In the genomic region with DNA sequence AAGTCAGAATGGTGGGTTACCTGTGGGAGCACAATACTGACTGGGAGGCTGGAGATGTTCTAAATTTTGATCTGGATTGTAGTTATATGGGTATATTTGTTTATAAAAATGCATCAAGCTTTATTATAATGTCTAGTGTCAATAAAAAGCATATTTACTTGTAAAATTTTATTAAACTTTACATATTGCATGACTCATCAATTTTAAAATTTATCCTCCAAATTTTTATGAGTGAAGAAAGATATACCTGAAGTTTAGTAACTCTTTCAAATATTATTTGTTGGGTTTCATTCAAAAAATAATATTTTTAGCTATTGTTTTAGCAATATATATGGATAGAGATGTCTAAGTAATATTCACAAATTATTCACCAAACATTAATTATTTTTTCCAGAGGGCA, we compare ENCODE assay signal across 20 cellular contexts.
DNase-seq lines count a peak whose midpoint lies in the region; ATAC-seq, FAIRE-seq and TF ChIP-seq lines count a peak whose summit lies in the region.
"Had no signal": no experiment of that assay in that cellular context is flagged by ENCODE, and none has a peak within 500 bp of the region (broad histone marks: within the 10 kb centered on the region; RNA-seq: fewer than 3 reads in every experiment).

No MANE protein-coding gene starts in this region.

- ATAC-seq in A549, result no peak
- ATAC-seq in K562, result no peak
- ATAC-seq: CD8-positive, alpha-beta T cell; GM12878 had no signal

- H3K4me3 ChIP-seq in left ventricle myocardium inferior (no peak overlapping the region), A549 (no peak overlapping the region), K562 (no peak overlapping the region)
- H3K4me3 ChIP-seq: BLaER1 treated with 17β-estradiol and CSF1 and Interleukin-3, amounts not matched to agents 10 nM and 100 nM; GM12878 had no signal

- TF ChIP-seq RAD21 in A549 (conservative IDR thresholded peaks at IDR 0.05 in 1 of 2, IDR thresholded peaks at IDR 0.05 in 1 of 2) (no peak), K562 (CRISPR knock-in tag; conservative IDR thresholded peaks at IDR 0.05 in 1 of 2, IDR thresholded peaks at IDR 0.05 in 1 of 2) (no peak)

- H3K9me3 ChIP-seq in left ventricle myocardium inferior (replicated peaks), result peaks cover 10% of the 10 kb centered on the region
- no peaks in the 10 kb centered on the region for H3K9me3 ChIP-seq in A549
- H3K9me3 ChIP-seq in K562 (replicated peaks; ENCODE audit: control insufficient read depth, insufficient read depth, low read depth, low read length), result no peaks in the 10 kb centered on the region
- H3K9me3 ChIP-seq: BLaER1 treated with 17β-estradiol and CSF1 and Interleukin-3, amounts not matched to agents 10 nM and 100 nM; Caco-2 had no signal

- FAIRE-seq in A549 (lab: Jason Lieb, UNC) (no peak), K562 (lab: Jason Lieb, UNC) (no peak)
- FAIRE-seq: D721Med, G401.6, GM12878, GM12892, GM18507 had no signal

- H3K27me3 ChIP-seq in left ventricle myocardium inferior (ENCODE audit: low read depth) (no peaks in the 10 kb centered on the region), K562 (ENCODE audit: control insufficient read depth in 2 of 2, insufficient read depth in 2 of 2, low read length in 2 of 2) (no peaks in the 10 kb centered on the region)
- H3K27me3 ChIP-seq: BLaER1 treated with 17β-estradiol and CSF1 and Interleukin-3, amounts not matched to agents 10 nM and 100 nM had no signal

- H3K27ac ChIP-seq in left ventricle myocardium inferior (replicated peaks) (peak overlapping the region; percentile 82), A549 (no peak overlapping the region), K562 (ENCODE audit: extremely low read depth, low read depth, low read length) (no peak overlapping the region)
- H3K27ac ChIP-seq: 22Rv1; BLaER1 treated with 17β-estradiol and CSF1 and Interleukin-3, amounts not matched to agents 10 nM and 100 nM; C4-2B had no signal

- no TSS peak for BruUV-seq in K562 (replicated peaks; lab: Mats Ljungman, UMichigan)

- H4K20me1 ChIP-seq in K562 (replicated peaks; ENCODE audit: control insufficient read depth, insufficient read depth, low read length), result no peaks in the 10 kb centered on the region
- H4K20me1 ChIP-seq: BLaER1 treated with 17β-estradiol and CSF1 and Interleukin-3, amounts not matched to agents 10 nM and 100 nM had no signal

- H3K4me1 ChIP-seq in left ventricle myocardium inferior (peaks cover 23% of the 10 kb centered on the region), A549 (no peaks in the 10 kb centered on the region), K562 (replicated peaks in 1 of 2; ENCODE audit: control insufficient read depth in 2 of 2, insufficient read depth in 2 of 2, low read length in 2 of 2) (no peaks in the 10 kb centered on the region)
- H3K4me1 ChIP-seq: BLaER1 treated with 17β-estradiol and CSF1 and Interleukin-3, amounts not matched to agents 10 nM and 100 nM; Caco-2 had no signal

- H3K9ac ChIP-seq in K562 (ENCODE audit: insufficient read depth in 1 of 2, low read depth in 2 of 2, low read length in 2 of 2), result no peak overlapping the region
- H3K9ac ChIP-seq: BLaER1 treated with 17β-estradiol and CSF1 and Interleukin-3, amounts not matched to agents 10 nM and 100 nM had no signal

- in situ Hi-C loops in K562 (cut with MboI), result no loop called here

- DNase-seq in left ventricle myocardium inferior (no peak), cardiac septum (ENCODE audit: low spot score) (no peak), A549 (ENCODE audit: low read depth in 1 of 2, low spot score in 1 of 2) (no peak), K562 (ENCODE audit: extremely low read depth in 1 of 4, low spot score in 3 of 4) (no peak), GDM1 (lab: John Stamatoyannopoulos, UW) (no peak), Ammon's horn (ENCODE audit: low spot score) (no peak)
- DNase-seq: ACHN; Caco-2; Calu3; CD4-positive, alpha-beta T cell; CD8-positive, alpha-beta T cell; DMS79 treated with DMSO at 0.1 percent for 48 hours had no signal

- POLR2A ChIA-PET in A549 (lab: Yijun Ruan, JAX) (no interaction called here), K562 (lab: Yijun Ruan, JAX) (no interaction called here)

- H3K4me2 ChIP-seq in A549 (no peak overlapping the region), K562 (ENCODE audit: insufficient read depth, low read length) (no peak overlapping the region)
- H3K4me2 ChIP-seq: BLaER1 treated with 17β-estradiol and CSF1 and Interleukin-3, amounts not matched to agents 10 nM and 100 nM had no signal

- TF ChIP-seq EP300 in A549 (IDR thresholded peaks at IDR 0.05) (no peak), K562 (IDR thresholded peaks at IDR 0.05; ENCODE audit: low read length) (no peak)

- TF ChIP-seq POLR2A in A549 (IDR thresholded peaks at IDR 0.05; ENCODE audit: low read length) (no peak), K562 (conservative IDR thresholded peaks at IDR 0.05) (no peak)

- CTCF ChIA-PET in A549 (lab: Yijun Ruan, JAX), result no interaction called here
- CTCF ChIA-PET in K562 (lab: Yijun Ruan, JAX; ENCODE audit: low intra/inter-chr PET ratio), result no interaction called here

- H3K9me1 ChIP-seq in K562 (ENCODE audit: control insufficient read depth, insufficient read depth, low read length), result no peaks in the 10 kb centered on the region

- H3K36me3 ChIP-seq in left ventricle myocardium inferior (no peaks in the 10 kb centered on the region), K562 (ENCODE audit: control insufficient read depth, insufficient read depth, low read length) (no peaks in the 10 kb centered on the region)
- H3K36me3 ChIP-seq: BLaER1 treated with 17β-estradiol and CSF1 and Interleukin-3, amounts not matched to agents 10 nM and 100 nM had no signal

- no peaks in the 10 kb centered on the region for H3K79me2 ChIP-seq in K562 (ENCODE audit: control insufficient read depth, insufficient read depth, low read length)

- intact Hi-C loops in left ventricle myocardium inferior (cut with micrococcal nuclease), result no loop called here
- intact Hi-C loops in cardiac septum (cut with DNase I), result no loop called here
- intact Hi-C loops in K562 (cut with micrococcal nuclease), result no loop called here

- TF ChIP-seq CTCF in left ventricle myocardium inferior (IDR thresholded peaks at IDR 0.05; ENCODE audit: borderline replicate concordance) (no peak), A549 (IDR thresholded peaks at IDR 0.05) (no peak), K562 (IDR thresholded peaks at IDR 0.05 in 2 of 3, conservative IDR thresholded peaks at IDR 0.05 in 1 of 3; ENCODE audit: insufficient read depth in 2 of 3, low read depth in 1 of 3, low read length in 3 of 3) (no peak)

- H2AFZ ChIP-seq in K562 (ENCODE audit: low read depth, low read length), result no peak overlapping the region

TF ChIP-seq in A549, 52 proteins besides CTCF, POLR2A, EP300 and RAD21:
- TF ChIP-seq MAFK (IDR thresholded peaks at IDR 0.05; ENCODE audit: partially characterized antibody) (peak; percentile 58), FOSL2 (IDR thresholded peaks at IDR 0.05) (no peak), FOSL2 (CRISPR knock-in tag; IDR thresholded peaks at IDR 0.05) (no peak)

TF ChIP-seq in K562, 482 proteins besides CTCF, POLR2A, EP300 and RAD21 (continues in another document):
- no peak for TF ChIP-seq NCOA2 (IDR thresholded peaks at IDR 0.05; ENCODE audit: partially characterized antibody in 2 of 2)
- TF ChIP-seq MIER1 (IDR thresholded peaks at IDR 0.05; ENCODE audit: low read depth), result no peak
- peak; percentile 56; the same call in 1 of the 2 replicates for TF ChIP-seq MAFF (IDR thresholded peaks at IDR 0.05; ENCODE audit: low read length)
- no peak for TF ChIP-seq ZNF174 (CRISPR knock-in tag; IDR thresholded peaks at IDR 0.05)
- TF ChIP-seq BRF2 (IDR thresholded peaks at IDR 0.05; ENCODE audit: borderline replicate concordance, insufficient read depth, insufficient read length), result no peak
- no peak for TF ChIP-seq MED1 (CRISPR knock-in tag; IDR thresholded peaks at IDR 0.05; ENCODE audit: borderline replicate concordance)
- peak; percentile 38; the same call in 1 of the 2 replicates for TF ChIP-seq MAFK (IDR thresholded peaks at IDR 0.05; ENCODE audit: low read length)
- no peak for TF ChIP-seq ZNF785 (CRISPR knock-in tag; IDR thresholded peaks at IDR 0.05)
- no peak for TF ChIP-seq HDAC6 (IDR thresholded peaks at IDR 0.05; ENCODE audit: low read depth, low read length)
- peak; percentile 74; the same call in 1 of the 2 replicates for TF ChIP-seq ZNF316 (IDR thresholded peaks at IDR 0.05)
- TF ChIP-seq, protein P1, sequence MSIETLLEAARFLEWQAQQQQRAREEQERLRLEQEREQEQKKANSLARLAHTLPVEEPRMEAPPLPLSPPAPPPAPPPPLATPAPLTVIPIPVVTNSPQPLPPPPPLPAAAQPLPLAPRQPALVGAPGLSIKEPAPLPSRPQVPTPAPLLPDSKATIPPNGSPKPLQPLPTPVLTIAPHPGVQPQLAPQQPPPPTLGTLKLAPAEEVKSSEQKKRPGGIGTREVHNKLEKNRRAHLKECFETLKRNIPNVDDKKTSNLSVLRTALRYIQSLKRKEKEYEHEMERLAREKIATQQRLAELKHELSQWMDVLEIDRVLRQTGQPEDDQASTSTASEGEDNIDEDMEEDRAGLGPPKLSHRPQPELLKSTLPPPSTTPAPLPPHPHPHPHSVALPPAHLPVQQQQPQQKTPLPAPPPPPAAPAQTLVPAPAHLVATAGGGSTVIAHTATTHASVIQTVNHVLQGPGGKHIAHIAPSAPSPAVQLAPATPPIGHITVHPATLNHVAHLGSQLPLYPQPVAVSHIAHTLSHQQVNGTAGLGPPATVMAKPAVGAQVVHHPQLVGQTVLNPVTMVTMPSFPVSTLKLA (conservative IDR thresholded peaks at IDR 0.05), result no peak
- TF ChIP-seq C11orf30 (IDR thresholded peaks at IDR 0.05; ENCODE audit: low read depth), result peak; percentile 55
